Comparison of ENCODE assay signal across 1 cellular context in genomic region chr3:15269091-15269989, GRCh38.
TF ChIP-seq lines count a peak whose summit lies in the region.

No MANE protein-coding gene starts in this region.

TF ChIP-seq in K562, 482 proteins besides CTCF, POLR2A, EP300 and RAD21 (continued from another document and continues in another):
- TF ChIP-seq RREB1 (CRISPR knock-in tag; IDR thresholded peaks at IDR 0.05) = peak; percentile 88; the same call in 1 of the 2 replicates
- TF ChIP-seq ZKSCAN3 (CRISPR knock-in tag; IDR thresholded peaks at IDR 0.05) = no peak
- TF ChIP-seq ZNF589 (CRISPR knock-in tag; IDR thresholded peaks at IDR 0.05; ENCODE audit: low read depth) = peak; percentile 84
- no peak for TF ChIP-seq ELF2 (CRISPR knock-in tag; IDR thresholded peaks at IDR 0.05)
- peak; percentile 18 to 87; a peak in 2 of 4 replicates for TF ChIP-seq ARNT (IDR thresholded peaks at IDR 0.05)
- no peak for TF ChIP-seq ILK (tag; IDR thresholded peaks at IDR 0.05; ENCODE audit: borderline replicate concordance, low read depth)
- TF ChIP-seq RCOR1 (IDR thresholded peaks at IDR 0.05; ENCODE audit: borderline replicate concordance in 1 of 2, low read depth in 2 of 2, low read length in 2 of 2) = peak in 1 of 2 experiments; percentile 96; a peak in 3 of 4 replicates
- TF ChIP-seq MAFF (IDR thresholded peaks at IDR 0.05; ENCODE audit: low read length) = peak; percentile 84; the same call in 1 of the 2 replicates
- 0 out of 2 replicates have a peak, but pooled peaks have one; percentile 14 for TF ChIP-seq MEF2D (tag; conservative IDR thresholded peaks at IDR 0.05; ENCODE audit: low read depth)
- TF ChIP-seq ZNF24 (IDR thresholded peaks at IDR 0.05) = peak; percentile 35; the same call in 1 of the 2 replicates
- no peak for TF ChIP-seq USF2 (CRISPR knock-in tag; IDR thresholded peaks at IDR 0.05)
- no peak for TF ChIP-seq CHD4 (IDR thresholded peaks at IDR 0.05; ENCODE audit: insufficient read depth, insufficient replicate concordance, low read depth, low read length, poor library complexity, severe bottlenecking)
- peak; percentile 84 for TF ChIP-seq GABPB1 (CRISPR knock-in tag; IDR thresholded peaks at IDR 0.05)
- TF ChIP-seq NFYB (IDR thresholded peaks at IDR 0.05; ENCODE audit: extremely low read depth, insufficient read length) = no peak
- TF ChIP-seq CHD2 (IDR thresholded peaks at IDR 0.05; ENCODE audit: low read depth, low read length) = no peak
- peak; percentile 67 for TF ChIP-seq CBFA2T2 (conservative IDR thresholded peaks at IDR 0.05)
- TF ChIP-seq RERE (CRISPR knock-in tag; IDR thresholded peaks at IDR 0.05; ENCODE audit: borderline replicate concordance) = no peak
- 0 out of 2 replicates have a peak, but pooled peaks have one; percentile 22 for TF ChIP-seq E2F1 (CRISPR knock-in tag; IDR thresholded peaks at IDR 0.05)
- peak; percentile 27; the same call in 1 of the 2 replicates for TF ChIP-seq STAT5A (IDR thresholded peaks at IDR 0.05; ENCODE audit: borderline replicate concordance, low read length)
- no peak for TF ChIP-seq CUX1 (CRISPR knock-in tag; IDR thresholded peaks at IDR 0.05)
- no peak for TF ChIP-seq KLF10 (CRISPR knock-in tag; IDR thresholded peaks at IDR 0.05)
- peak; percentile 71 for TF ChIP-seq POLR2B (IDR thresholded peaks at IDR 0.05; ENCODE audit: low read depth, partially characterized antibody)
- peak; percentile 58; the same call in 1 of the 2 replicates for TF ChIP-seq MTA1 (IDR thresholded peaks at IDR 0.05; ENCODE audit: borderline replicate concordance)
- peak; percentile 77 for TF ChIP-seq VEZF1 (CRISPR knock-in tag; IDR thresholded peaks at IDR 0.05)
- TF ChIP-seq BRD9 (IDR thresholded peaks at IDR 0.05; ENCODE audit: low read depth, partially characterized antibody) = peak; percentile 47
- peak; percentile 71 for TF ChIP-seq DMBX1 (CRISPR knock-in tag; IDR thresholded peaks at IDR 0.05; ENCODE audit: borderline replicate concordance)
- peak; percentile 49; the same call in 1 of the 2 replicates for TF ChIP-seq ZBTB33 (CRISPR knock-in tag; IDR thresholded peaks at IDR 0.05)
- no peak for TF ChIP-seq POLR2H (tag; IDR thresholded peaks at IDR 0.05; ENCODE audit: low read depth)
- TF ChIP-seq ATF7 (IDR thresholded peaks at IDR 0.05) = peak; percentile 96
- peak; percentile 58; the same call in 1 of the 2 replicates for TF ChIP-seq POLR2AphosphoS5 (IDR thresholded peaks at IDR 0.05; ENCODE audit: control insufficient read depth, insufficient read depth, low read depth, low read length)
- TF ChIP-seq ZFP1 (CRISPR knock-in tag; IDR thresholded peaks at IDR 0.05) = 0 out of 2 replicates have a peak, but pooled peaks have one; percentile 40
- TF ChIP-seq MAFK (IDR thresholded peaks at IDR 0.05; ENCODE audit: low read length) = peak; percentile 93
- peak; percentile 59; the same call in 1 of the 2 replicates for TF ChIP-seq LEF1 (IDR thresholded peaks at IDR 0.05)
